16 cellular contexts compared by ENCODE assay signal in genomic region chr3:58202917-58203360, GRCh38. TPM values are rescaled to one million over a fixed set of nuclear protein-coding genes. Genes with fewer than 3 reads are reported as not detected.
DNase-seq lines count a peak whose midpoint lies in the region; ATAC-seq lines count a peak whose summit lies in the region.
"Had no signal": no experiment of that assay in that cellular context is flagged by ENCODE, and none has a peak within 500 bp of the region (broad histone marks: within the 10 kb centered on the region; RNA-seq: fewer than 3 reads in every experiment).

No MANE protein-coding gene starts in this region.

- H3K27ac ChIP-seq in right cardiac atrium (ENCODE audit: low read length) = no peak overlapping the region
- H3K27ac ChIP-seq: brain microvascular endothelial cell, esophagus muscularis mucosa had no signal

- intact Hi-C loops in right cardiac atrium (cut with DNase I) = no loop called here

- no peaks in the 10 kb centered on the region for H3K27me3 ChIP-seq in right cardiac atrium (ENCODE audit: control insufficient read depth, insufficient read depth)
- H3K27me3 ChIP-seq: brain microvascular endothelial cell, esophagus muscularis mucosa had no signal

- ATAC-seq in GM18868 (IDR thresholded peaks at IDR 0.05; ENCODE audit: unreplicated experiment) (peak; percentile 84), GM21619 (IDR thresholded peaks at IDR 0.05; ENCODE audit: unreplicated experiment) (peak; percentile 69), HG03432 (IDR thresholded peaks at IDR 0.05; ENCODE audit: unreplicated experiment) (peak; percentile 88), right cardiac atrium (no peak)
- ATAC-seq: naive thymus-derived CD8-positive, alpha-beta T cell; Panc1 had no signal

- H3K4me3 ChIP-seq in right cardiac atrium (ENCODE audit: low read length) = no peak overlapping the region
- H3K4me3 ChIP-seq: esophagus muscularis mucosa had no signal

- WGBS in right cardiac atrium = 88% methylated on average over 9 of the region's 9 CpGs

- no peaks in the 10 kb centered on the region for H3K9me3 ChIP-seq in right cardiac atrium (ENCODE audit: control insufficient read depth, low read length)
- H3K9me3 ChIP-seq: esophagus muscularis mucosa had no signal

- DNase-seq in myocyte (ENCODE audit: low read depth) (peak; percentile 84), A172 (ENCODE audit: low spot score) (no peak), HCEC 1CT (no peak), NCI-H187 (lab: John Stamatoyannopoulos, UW) (no peak), right cardiac atrium (no peak)
- DNase-seq: activated T-cell treated with anti-CD3 and anti-CD28 coated beads for 4 hours; brain microvascular endothelial cell; Caco-2; naive thymus-derived CD8-positive, alpha-beta T cell; NCI-H1105 treated with DMSO at 0.1 percent for 48 hours; T-helper 9 cell had no signal

- peaks cover 4% of the 10 kb centered on the region for H3K4me1 ChIP-seq in right cardiac atrium (ENCODE audit: control insufficient read depth, insufficient read depth, low read length)

RNA-seq across cellular contexts. Expression of gene DNASE1L3, which starts 7.8 kb away (rescaled TPM):
- not detected in 2 replicates for total RNA-seq in myocyte
- polyA plus RNA-seq in myocyte (2012) = not detected
- not detected in 2 replicates for total RNA-seq in A172 (2014; rRNA removed; shearing (Covaris generic))
- total RNA-seq in right cardiac atrium = 10 to 100 TPM in 1 of 4 donors, 1 to 10 TPM in 3; 4.0 to 14.7 (median 6.3) TPM
- polyA plus RNA-seq in right cardiac atrium = 15.6 TPM
- polyA plus RNA-seq: naive thymus-derived CD8-positive, alpha-beta T cell had no signal

RNA-seq across cellular contexts. Expression of gene ABHD6, which starts 34.7 kb away (rescaled TPM):
- 5.8 and 6.1 TPM in 2 replicates for total RNA-seq in myocyte
- 6.6 TPM for polyA plus RNA-seq in myocyte (2012)
- 8.4 and 8.9 TPM in 2 replicates for total RNA-seq in A172 (2014; rRNA removed; shearing (Covaris generic))
- total RNA-seq in right cardiac atrium = 10 to 100 TPM in 3 of 4 donors, 1 to 10 TPM in 1; 6.1 to 13.4 (median 10.8) TPM
- 8.3 TPM for polyA plus RNA-seq in right cardiac atrium

Comparison
In these comparisons a context has a peak if more than half of its experiments do, and no peak if none do; other contexts are left out.
1. ATAC-seq: peak in GM18868 (single experiment), GM21619 (single experiment) and HG03432 (single experiment); none in right cardiac atrium (0 of 2).